Comparison of ENCODE assay signal across 11 cellular contexts in the genomic region with DNA sequence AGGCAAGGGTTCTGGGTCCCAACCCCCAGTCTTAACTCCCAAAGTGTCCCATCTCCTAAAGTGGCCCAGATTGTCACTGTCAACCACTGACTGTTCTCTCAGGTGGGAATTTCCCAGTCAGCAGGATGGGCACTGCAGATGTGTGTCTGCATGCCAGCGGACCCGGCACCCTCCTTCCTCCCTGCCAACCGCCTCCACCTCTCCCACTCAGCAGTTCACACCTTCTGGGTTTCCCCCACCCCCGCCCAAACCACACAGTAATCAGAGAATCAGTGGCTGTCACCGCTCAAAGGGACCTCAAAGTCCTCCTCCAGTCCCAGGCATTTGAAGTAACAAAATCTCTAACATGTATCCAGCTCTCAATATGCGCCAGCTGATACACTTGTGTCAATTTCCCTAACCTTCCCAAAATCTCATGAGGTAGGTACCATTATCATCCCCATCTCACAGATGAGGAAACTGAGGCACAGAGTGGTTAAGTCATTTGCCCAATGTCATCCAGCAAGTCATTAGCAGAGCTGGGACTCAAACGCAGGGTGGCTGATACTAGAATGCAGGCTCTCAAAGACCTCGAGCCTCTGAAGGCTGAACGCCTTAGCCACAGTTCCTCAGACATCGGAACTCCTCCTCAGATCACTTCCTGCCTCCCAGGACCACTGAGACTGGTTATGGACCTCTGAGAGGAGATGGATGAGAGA. TPM values are rescaled to one million over a fixed set of nuclear protein-coding genes. Genes with fewer than 3 reads are reported as not detected.
DNase-seq lines count a peak whose midpoint lies in the region; ATAC-seq and TF ChIP-seq lines count a peak whose summit lies in the region.
"Had no signal": no experiment of that assay in that cellular context is flagged by ENCODE, and none has a peak within 500 bp of the region (broad histone marks: within the 10 kb centered on the region; RNA-seq: fewer than 3 reads in every experiment).

No MANE protein-coding gene starts in this region.

- peak overlapping the region; percentile 98 for H3K27ac ChIP-seq in CD4-positive, CD25-positive, alpha-beta regulatory T cell (ENCODE audit: insufficient read depth, low read length, poor library complexity, severe bottlenecking)
- H3K27ac ChIP-seq in RWPE1, result no peak overlapping the region
- H3K27ac ChIP-seq: A549 had no signal

- H3K4me3 ChIP-seq in CD4-positive, CD25-positive, alpha-beta regulatory T cell (ENCODE audit: low read depth, low read length), result peak overlapping the region; percentile 99
- H3K4me3 ChIP-seq: A549 had no signal

- peaks cover 0 to 2% (median 0%) of the 10 kb centered on the region in 7 donors for H3K9me3 Mint-ChIP-seq in CD4-positive, CD25-positive, alpha-beta regulatory T cell

- no peaks in the 10 kb centered on the region for H3K27me3 ChIP-seq in CD4-positive, CD25-positive, alpha-beta regulatory T cell (ENCODE audit: control insufficient read depth, insufficient read depth, low read length)

- peaks cover 83% of the 10 kb centered on the region for H3K4me1 ChIP-seq in CD4-positive, CD25-positive, alpha-beta regulatory T cell (ENCODE audit: control insufficient read depth, insufficient read depth, low read length, poor library complexity, severe bottlenecking)
- H3K4me1 ChIP-seq: A549 had no signal

- POLR2A ChIA-PET in RWPE1 (lab: Yijun Ruan, JAX; ENCODE audit: low non-redundant PET), result no interaction called here

- peaks cover 31 to 74% (median 41%) of the 10 kb centered on the region in 4 donors for H3K4me1 Mint-ChIP-seq in CD4-positive, CD25-positive, alpha-beta regulatory T cell

- peak; percentile 32 to 46 for ATAC-seq in CD4-positive, CD25-positive, alpha-beta regulatory T cell (ENCODE audit: low read depth in 2 of 2)
- ATAC-seq in HG03457 (IDR thresholded peaks at IDR 0.05; ENCODE audit: unreplicated experiment), result no peak
- ATAC-seq: A549 had no signal

- no peaks in the 10 kb centered on the region for H3K9me3 ChIP-seq in CD4-positive, CD25-positive, alpha-beta regulatory T cell (ENCODE audit: control insufficient read depth in 2 of 2, low read length in 2 of 2)
- H3K9me3 ChIP-seq: A549 had no signal

- CTCF ChIA-PET in RWPE1 (lab: Yijun Ruan, JAX), result interaction anchor here (0.7 kb wide), 1 partner anchor 1983 kb away, joined by 3 read pairs; no protein-coding TSS in a partner anchor

- TF ChIP-seq CTCF in RWPE1 (conservative IDR thresholded peaks at IDR 0.05; ENCODE audit: low read depth), result no peak

- peaks cover 40% of the 10 kb centered on the region for H3K36me3 Mint-ChIP-seq in CD4-positive, CD25-positive, alpha-beta regulatory T cell

- peaks cover 11% of the 10 kb centered on the region for H3K27me3 Mint-ChIP-seq in CD4-positive, CD25-positive, alpha-beta regulatory T cell

- H3K4me3 Mint-ChIP-seq in CD4-positive, CD25-positive, alpha-beta regulatory T cell, result peak overlapping the region; percentile 95 to 99 (median 98)

- peaks cover 44% of the 10 kb centered on the region for H3K36me3 ChIP-seq in CD4-positive, CD25-positive, alpha-beta regulatory T cell (ENCODE audit: control insufficient read depth, insufficient read depth, low read length)

- peak overlapping the region; percentile 94 to 100 (median 99) for H3K27ac Mint-ChIP-seq in CD4-positive, CD25-positive, alpha-beta regulatory T cell

- DNase-seq in CD4-positive, CD25-positive, alpha-beta regulatory T cell, result peak; percentile 76 to 90 (median 84)
- DNase-seq in T-helper 2 cell, result peak; percentile 68 to 96 (median 86)
- peak; percentile 85 for DNase-seq in activated T-helper 9 cell treated with anti-CD3 and anti-CD28 coated beads, Interleukin-2, amount 50 U/mL, for 16 hours (ENCODE audit: low read depth)
- DNase-seq in stimulated activated CD4-positive, alpha-beta T cell treated with anti-CD3 and anti-CD28 coated beads, Interleukin-15, amount 100 ng/mL, for 24 hours, result peak; percentile 88
- DNase-seq in NCI-H69 (lab: John Stamatoyannopoulos, UW), result no peak
- DNase-seq in RWPE1 (ENCODE audit: low spot score), result no peak
- no peak for DNase-seq in ecto neural progenitor cell (ENCODE audit: low spot score)
- DNase-seq: amniotic stem cell, trophoblast cell had no signal

RNA-seq across cellular contexts. Expression of a gene that starts 4.8 kb away (rescaled TPM):
- total RNA-seq in CD4-positive, CD25-positive, alpha-beta regulatory T cell, result 268 TPM
- 10 to 100 TPM; 12.0 to 23.3 (median 15.8) TPM for polyA plus RNA-seq in CD4-positive, CD25-positive, alpha-beta regulatory T cell

Comparison
In these comparisons a context has a peak if more than half of its experiments do, and no peak if none do; other contexts are left out.
1. DNase-seq: peak in CD4-positive, CD25-positive, alpha-beta regulatory T cell (3 of 3), T-helper 2 cell (5 of 5), activated T-helper 9 cell treated with anti-CD3 and anti-CD28 coated beads, Interleukin-2, amount 50 U/mL, for 16 hours (single experiment) and stimulated activated CD4-positive, alpha-beta T cell treated with anti-CD3 and anti-CD28 coated beads, Interleukin-15, amount 100 ng/mL, for 24 hours (single experiment); none in NCI-H69 (single experiment), RWPE1 (single experiment) and ecto neural progenitor cell (single experiment).